In the genomic region with DNA sequence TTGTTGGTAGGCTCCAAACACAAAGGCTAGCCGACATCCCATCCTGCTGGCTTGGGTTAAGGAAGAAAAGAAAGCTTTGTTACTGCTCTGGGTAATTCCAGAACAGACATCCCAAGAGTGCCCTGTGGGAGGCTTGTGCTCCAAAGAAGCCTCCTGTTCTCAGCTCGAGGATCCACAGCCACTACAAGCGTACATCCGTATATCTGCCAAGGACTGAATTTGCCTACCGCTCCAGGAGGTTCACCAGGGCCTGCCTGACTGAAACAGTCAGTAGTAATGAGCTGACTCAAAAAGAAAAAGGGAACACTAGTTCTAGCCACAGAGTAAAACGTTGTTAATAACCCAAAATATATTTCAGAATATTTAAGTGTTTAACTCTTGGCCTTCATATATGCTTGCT, we compare ENCODE assay signal across 15 cellular contexts. TPM values are rescaled to one million over a fixed set of nuclear protein-coding genes. Genes with fewer than 3 reads are reported as not detected.
DNase-seq lines count a peak whose midpoint lies in the region; ATAC-seq and TF ChIP-seq lines count a peak whose summit lies in the region.
"Had no signal": no experiment of that assay in that cellular context is flagged by ENCODE, and none has a peak within 500 bp of the region (broad histone marks: within the 10 kb centered on the region; RNA-seq: fewer than 3 reads in every experiment).

No MANE protein-coding gene starts in this region.

- peaks cover 18% of the 10 kb centered on the region for H3K4me1 Mint-ChIP-seq in WTC11

- in situ Hi-C loops in ACHN (cut with HindIII; ENCODE audit: low pct_ligation_motif_present, low pct_unique_long_range_greater_than_20kb, low sequenced_read_pairs), result no loop called here

- ATAC-seq in GM19452 (IDR thresholded peaks at IDR 0.05; ENCODE audit: unreplicated experiment) (peak; percentile 67), HG02840 (IDR thresholded peaks at IDR 0.05; ENCODE audit: low FRiP score, unreplicated experiment) (peak; percentile 69), WTC11 (peak; percentile 43), SK-N-SH treated with all-trans-retinoic acid at 6 μM for 48 hours (no peak)
- ATAC-seq: CD8-positive, alpha-beta T cell; left lobe of liver; PC-3 had no signal

- no peaks in the 10 kb centered on the region for H3K9me3 Mint-ChIP-seq in WTC11
- H3K9me3 Mint-ChIP-seq: activated naive CD4-positive, alpha-beta T cell treated with anti-CD3 and anti-CD28 coated beads, Interleukin-2, amount 10 ng/mL, durations not matched to agents 7 days and 5 days; CD8-positive, alpha-beta T cell; HFFc6; nephron progenitor cell had no signal

- H3K4me3 Mint-ChIP-seq in WTC11, result no peak overlapping the region
- H3K4me3 Mint-ChIP-seq: activated naive CD4-positive, alpha-beta T cell treated with anti-CD3 and anti-CD28 coated beads, Interleukin-2, amount 10 ng/mL, durations not matched to agents 7 days and 5 days; CD8-positive, alpha-beta T cell; HFFc6; nephron progenitor cell had no signal

- POLR2A ChIA-PET in WTC11 (lab: Charles Lee), result interaction anchor here (1.0 kb wide), 1 partner anchor 37 kb away, joined by 3 read pairs; no protein-coding TSS in a partner anchor

- TF ChIP-seq CTCF in WTC11 (IDR thresholded peaks at IDR 0.05), result no peak

- CTCF ChIA-PET in WTC11 (lab: Charles Lee), result interaction anchor here (0.7 to 1.2 kb wide), 5 partner anchors 16 to 203 kb away, joined by 3 to 5 read pairs (median 3); partner anchors contain the start of gene TESK2

- H3K27ac ChIP-seq in substantia nigra (ENCODE audit: low read depth, low read length, poor library complexity, severe bottlenecking), result peak overlapping the region; percentile 19
- H3K27ac ChIP-seq: epithelial cell of prostate, testis had no signal

- DNase-seq in WTC11 (ENCODE audit: low spot score), result no peak
- peak in 22 of 49 donors; percentile 3 to 57 (median 26) for DNase-seq in substantia nigra (lab: John Stamatoyannopoulos, UW)
- no peak for DNase-seq in activated effector memory CD4-positive, alpha-beta T cell treated with anti-CD3 and anti-CD28 coated beads, Interleukin-2, amount 50 U/mL, for 16 hours
- no peak for DNase-seq in ACHN
- DNase-seq: activated naive CD4-positive, alpha-beta T cell treated with anti-CD3 and anti-CD28 coated beads, Interleukin-2, amount 10 ng/mL, durations not matched to agents 7 days and 5 days; CD8-positive, alpha-beta T cell; HFFc6; nephron progenitor cell; PC-3; testis had no signal

- H3K36me3 Mint-ChIP-seq in WTC11, result no peaks in the 10 kb centered on the region
- H3K36me3 Mint-ChIP-seq: activated naive CD4-positive, alpha-beta T cell treated with anti-CD3 and anti-CD28 coated beads, Interleukin-2, amount 10 ng/mL, durations not matched to agents 7 days and 5 days; CD8-positive, alpha-beta T cell had no signal

- H3K27me3 Mint-ChIP-seq in WTC11 (ENCODE audit: low read depth), result no peaks in the 10 kb centered on the region
- H3K27me3 Mint-ChIP-seq: activated naive CD4-positive, alpha-beta T cell treated with anti-CD3 and anti-CD28 coated beads, Interleukin-2, amount 10 ng/mL, durations not matched to agents 7 days and 5 days had no signal

- H3K27ac Mint-ChIP-seq in WTC11, result no peak overlapping the region
- H3K27ac Mint-ChIP-seq: activated naive CD4-positive, alpha-beta T cell treated with anti-CD3 and anti-CD28 coated beads, Interleukin-2, amount 10 ng/mL, durations not matched to agents 7 days and 5 days; CD8-positive, alpha-beta T cell; HFFc6; nephron progenitor cell had no signal

TF ChIP-seq in WTC11, 78 proteins besides CTCF, POLR2A, EP300 and RAD21:
- no peak for TF ChIP-seq FOXP1 (CRISPR knock-in tag; IDR thresholded peaks at IDR 0.05; ENCODE audit: borderline replicate concordance)
- TF ChIP-seq ATF1 (CRISPR knock-in tag; IDR thresholded peaks at IDR 0.05), result no peak
- TF ChIP-seq, protein P1, sequence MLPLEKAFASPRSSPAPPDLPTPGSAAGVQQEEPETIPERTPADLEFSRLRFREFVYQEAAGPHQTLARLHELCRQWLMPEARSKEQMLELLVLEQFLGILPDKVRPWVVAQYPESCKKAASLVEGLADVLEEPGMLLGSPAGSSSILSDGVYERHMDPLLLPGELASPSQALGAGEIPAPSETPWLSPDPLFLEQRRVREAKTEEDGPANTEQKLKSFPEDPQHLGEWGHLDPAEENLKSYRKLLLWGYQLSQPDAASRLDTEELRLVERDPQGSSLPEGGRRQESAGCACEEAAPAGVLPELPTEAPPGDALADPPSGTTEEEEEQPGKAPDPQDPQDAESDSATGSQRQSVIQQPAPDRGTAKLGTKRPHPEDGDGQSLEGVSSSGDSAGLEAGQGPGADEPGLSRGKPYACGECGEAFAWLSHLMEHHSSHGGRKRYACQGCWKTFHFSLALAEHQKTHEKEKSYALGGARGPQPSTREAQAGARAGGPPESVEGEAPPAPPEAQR (CRISPR knock-in tag; IDR thresholded peaks at IDR 0.05), result no peak
- TF ChIP-seq CREB1 (CRISPR knock-in tag; IDR thresholded peaks at IDR 0.05), result no peak
- TF ChIP-seq STAT6 (CRISPR knock-in tag; conservative IDR thresholded peaks at IDR 0.05; ENCODE audit: low read depth), result no peak
- no peak for TF ChIP-seq ZNF121 (CRISPR knock-in tag; IDR thresholded peaks at IDR 0.05)
- no peak for TF ChIP-seq ZNF232 (CRISPR knock-in tag; IDR thresholded peaks at IDR 0.05)
TF ChIP-seq in WTC11: peak in this region for 0.

TF ChIP-seq in SK-N-SH treated with all-trans-retinoic acid at 6 μM for 48 hours, 23 proteins besides CTCF, POLR2A, EP300 and RAD21:
- TF ChIP-seq ZNF8 (CRISPR knock-in tag; IDR thresholded peaks at IDR 0.05) (no peak), PPARA (CRISPR knock-in tag; IDR thresholded peaks at IDR 0.05; ENCODE audit: borderline replicate concordance) (no peak), TOX (CRISPR knock-in tag; IDR thresholded peaks at IDR 0.05; ENCODE audit: borderline replicate concordance) (no peak), GLIS3 (CRISPR knock-in tag; IDR thresholded peaks at IDR 0.05) (no peak), TCF4 (CRISPR knock-in tag; IDR thresholded peaks at IDR 0.05; ENCODE audit: borderline replicate concordance) (no peak), SNAI2 (CRISPR knock-in tag; IDR thresholded peaks at IDR 0.05) (no peak), ZFP30 (CRISPR knock-in tag; IDR thresholded peaks at IDR 0.05) (no peak)
- TF ChIP-seq, protein P2, sequence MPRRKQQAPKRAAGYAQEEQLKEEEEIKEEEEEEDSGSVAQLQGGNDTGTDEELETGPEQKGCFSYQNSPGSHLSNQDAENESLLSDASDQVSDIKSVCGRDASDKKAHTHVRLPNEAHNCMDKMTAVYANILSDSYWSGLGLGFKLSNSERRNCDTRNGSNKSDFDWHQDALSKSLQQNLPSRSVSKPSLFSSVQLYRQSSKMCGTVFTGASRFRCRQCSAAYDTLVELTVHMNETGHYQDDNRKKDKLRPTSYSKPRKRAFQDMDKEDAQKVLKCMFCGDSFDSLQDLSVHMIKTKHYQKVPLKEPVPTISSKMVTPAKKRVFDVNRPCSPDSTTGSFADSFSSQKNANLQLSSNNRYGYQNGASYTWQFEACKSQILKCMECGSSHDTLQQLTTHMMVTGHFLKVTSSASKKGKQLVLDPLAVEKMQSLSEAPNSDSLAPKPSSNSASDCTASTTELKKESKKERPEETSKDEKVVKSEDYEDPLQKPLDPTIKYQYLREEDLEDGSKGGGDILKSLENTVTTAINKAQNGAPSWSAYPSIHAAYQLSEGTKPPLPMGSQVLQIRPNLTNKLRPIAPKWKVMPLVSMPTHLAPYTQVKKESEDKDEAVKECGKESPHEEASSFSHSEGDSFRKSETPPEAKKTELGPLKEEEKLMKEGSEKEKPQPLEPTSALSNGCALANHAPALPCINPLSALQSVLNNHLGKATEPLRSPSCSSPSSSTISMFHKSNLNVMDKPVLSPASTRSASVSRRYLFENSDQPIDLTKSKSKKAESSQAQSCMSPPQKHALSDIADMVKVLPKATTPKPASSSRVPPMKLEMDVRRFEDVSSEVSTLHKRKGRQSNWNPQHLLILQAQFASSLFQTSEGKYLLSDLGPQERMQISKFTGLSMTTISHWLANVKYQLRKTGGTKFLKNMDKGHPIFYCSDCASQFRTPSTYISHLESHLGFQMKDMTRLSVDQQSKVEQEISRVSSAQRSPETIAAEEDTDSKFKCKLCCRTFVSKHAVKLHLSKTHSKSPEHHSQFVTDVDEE (CRISPR knock-in tag; IDR thresholded peaks at IDR 0.05), result no peak
- TF ChIP-seq, protein P3, sequence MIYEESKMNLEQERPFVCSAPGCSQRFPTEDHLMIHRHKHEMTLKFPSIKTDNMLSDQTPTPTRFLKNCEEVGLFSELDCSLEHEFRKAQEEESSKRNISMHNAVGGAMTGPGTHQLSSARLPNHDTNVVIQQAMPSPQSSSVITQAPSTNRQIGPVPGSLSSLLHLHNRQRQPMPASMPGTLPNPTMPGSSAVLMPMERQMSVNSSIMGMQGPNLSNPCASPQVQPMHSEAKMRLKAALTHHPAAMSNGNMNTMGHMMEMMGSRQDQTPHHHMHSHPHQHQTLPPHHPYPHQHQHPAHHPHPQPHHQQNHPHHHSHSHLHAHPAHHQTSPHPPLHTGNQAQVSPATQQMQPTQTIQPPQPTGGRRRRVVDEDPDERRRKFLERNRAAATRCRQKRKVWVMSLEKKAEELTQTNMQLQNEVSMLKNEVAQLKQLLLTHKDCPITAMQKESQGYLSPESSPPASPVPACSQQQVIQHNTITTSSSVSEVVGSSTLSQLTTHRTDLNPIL (CRISPR knock-in tag; IDR thresholded peaks at IDR 0.05; ENCODE audit: low read depth), result no peak

RNA-seq across cellular contexts. Expression of gene MUTYH, which starts 24.8 kb away (rescaled TPM):
- 58.3 to 67.2 TPM (median 65.7 TPM) in 3 replicates for total RNA-seq in WTC11 (2021)

RNA-seq across cellular contexts. Expression of gene TOE1, which starts 25.1 kb away (rescaled TPM):
- 7.4 to 10.9 TPM (median 10.0 TPM) in 3 replicates for total RNA-seq in WTC11 (2021)

RNA-seq across cellular contexts. Expression of gene HPDL, which starts 38.4 kb away (rescaled TPM):
- total RNA-seq in WTC11 (2021), result 24.9 to 44.0 TPM (median 27.8 TPM) in 3 replicates
- total RNA-seq: left lobe of liver, PC-3 had no signal
